23 cellular contexts compared by ENCODE assay signal in the genomic region with DNA sequence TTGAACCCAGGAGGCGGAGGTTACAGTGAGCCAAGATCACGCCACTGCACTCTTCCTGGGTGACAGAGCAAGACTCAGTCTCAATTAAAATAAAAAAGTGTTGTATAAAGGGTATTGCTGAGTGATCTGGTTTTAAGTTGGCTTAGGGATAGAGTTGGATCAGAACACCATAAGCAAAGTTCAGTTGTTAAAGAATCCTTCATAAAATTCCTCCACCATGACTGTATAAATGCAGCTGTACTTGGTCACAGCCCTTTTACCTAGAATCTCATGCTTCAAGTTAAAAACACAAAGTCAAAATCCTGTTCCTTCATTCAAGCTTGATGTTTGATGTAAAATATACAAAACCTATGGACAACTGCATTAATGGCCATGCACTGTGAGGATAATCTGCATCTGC.
"Had no signal": no experiment of that assay in that cellular context is flagged by ENCODE, and none has a peak within 500 bp of the region (broad histone marks: within the 10 kb centered on the region; RNA-seq: fewer than 3 reads in every experiment).

No MANE protein-coding gene starts in this region.

- H3K27ac ChIP-seq: brain microvascular endothelial cell, colonic mucosa, epithelial cell of prostate, neutrophil, right atrium auricular region, tibial artery had no signal

- ATAC-seq: activated CD8-positive, alpha-beta T cell treated with anti-CD3 and anti-CD28 coated beads for 36 hours; activated T-helper 17 cell treated with anti-CD3 and anti-CD28 coated beads, Interleukin-2, amount 50 U/mL, for 72 hours; natural killer cell treated with Interleukin-12 subunit alpha and Interleukin-12 subunit beta and Interleukin-15 and Interleukin-18, amount 100 ng/mL, for 72 hours had no signal

- H3K4me1 ChIP-seq: colonic mucosa had no signal

- H3K4me3 ChIP-seq: colonic mucosa, lung, right atrium auricular region, tibial artery had no signal

- H3K9me3 ChIP-seq: colonic mucosa, neutrophil, right atrium auricular region, tibial artery had no signal

- DNase-seq: activated CD4-positive, alpha-beta T cell treated with anti-CD3 and anti-CD28 coated beads, Interleukin-2, amount 10 ng/mL, durations not matched to agents 24 days and 14 days; activated CD8-positive, alpha-beta T cell treated with anti-CD3 and anti-CD28 coated beads for 36 hours; activated naive CD4-positive, alpha-beta T cell; activated naive CD8-positive, alpha-beta T cell treated with anti-CD3 and anti-CD28 coated beads, Interleukin-2, amount 10 ng/mL, durations not matched to agents 7 days and 5 days; activated T-cell treated with anti-CD3 and anti-CD28 coated beads, Interleukin-2, amount 50 U/mL, for 1 hour; anterior cingulate cortex; brain microvascular endothelial cell; central memory CD4-positive, alpha-beta T cell; colonic mucosa; endodermal cell; hippocampal formation; stimulated activated CD4-positive, alpha-beta T cell treated with anti-CD3 and anti-CD28 coated beads, Interleukin-2, amount 100 ng/mL, for 24 hours; stimulated activated naive CD4-positive, alpha-beta T cell treated with Interleukin-2 at 50 U/mL for 16 hours; substantia nigra; T-helper 1 cell; T-helper 9 cell; tibial artery had no signal

- H3K36me3 ChIP-seq: brain microvascular endothelial cell, colonic mucosa, neutrophil, right atrium auricular region, tibial artery had no signal

- H3K27me3 ChIP-seq: brain microvascular endothelial cell, colonic mucosa, neutrophil, right atrium auricular region, tibial artery had no signal
